In the genomic region with DNA sequence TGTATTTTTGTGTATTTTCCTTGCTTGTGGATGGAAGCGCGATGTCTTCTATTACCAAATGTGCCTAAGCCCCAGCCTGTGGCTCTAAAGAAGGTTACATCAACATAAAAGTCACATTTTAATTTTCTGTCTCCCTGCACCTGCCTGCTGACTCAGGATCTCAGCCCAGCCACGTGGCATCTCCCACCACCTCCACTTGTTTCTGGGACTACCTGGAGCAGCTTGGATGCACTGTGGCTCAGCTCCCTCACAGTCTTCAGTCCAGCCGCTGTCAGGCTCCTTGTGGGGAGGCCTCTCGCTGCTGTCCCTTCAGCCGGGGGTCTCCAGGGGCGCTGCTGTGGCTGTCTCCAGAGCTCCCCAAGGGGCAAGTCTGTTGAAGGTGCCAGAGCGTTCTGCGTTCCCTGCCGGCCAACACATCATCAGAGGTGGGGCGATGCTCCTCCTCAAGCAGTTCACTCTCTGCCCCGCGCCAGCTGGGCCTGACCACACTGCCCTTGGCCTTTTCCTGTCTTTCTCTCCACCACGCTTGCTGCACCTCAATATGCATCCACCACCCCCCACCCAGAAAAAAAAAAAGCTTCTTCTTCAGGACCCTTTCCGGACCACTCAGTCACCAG, we compare ENCODE assay signal across 17 cellular contexts.
A peak's percentile ranks its signal among the peaks of the same experiment; 100 is the strongest.
DNase-seq lines count a peak whose midpoint lies in the region; ATAC-seq and TF ChIP-seq lines count a peak whose summit lies in the region.
"Had no signal": no experiment of that assay in that cellular context is flagged by ENCODE, and none has a peak within 500 bp of the region (broad histone marks: within the 10 kb centered on the region; RNA-seq: fewer than 3 reads in every experiment).

No MANE protein-coding gene starts in this region.

- no peak for DNase-seq in stimulated activated naive CD8-positive, alpha-beta T cell treated with anti-CD3 and anti-CD28 coated beads, Interleukin-15, Interleukin-2, amounts not matched to agents 100 U/mL and 50 U/mL, for 24 hours
- DNase-seq in central memory CD8-positive, alpha-beta T cell (ENCODE audit: low spot score in 2 of 2), result no peak
- no peak for DNase-seq in nephron progenitor cell
- DNase-seq in NCI-H345 treated with DMSO at 0.1 percent for 48 hours (lab: John Stamatoyannopoulos, UW; ENCODE audit: unreplicated experiment), result no peak
- no peak for DNase-seq in NCI-H2171 (lab: John Stamatoyannopoulos, UW)
- DNase-seq: CD8-positive, alpha-beta T cell; NCI-H1092 treated with DMSO at 0.1 percent for 48 hours; NCI-H1436 treated with DMSO at 0.1 percent for 48 hours; NCI-H2029; NCI-H226; NCI-H524; NCI-H774; NK-92 treated with Interleukin-12 subunit alpha and Interleukin-12 subunit beta, amount 100 ng/mL, for 24 hours had no signal

- no peaks in the 10 kb centered on the region for H3K4me1 Mint-ChIP-seq in stimulated activated naive CD8-positive, alpha-beta T cell treated with anti-CD3 and anti-CD28 coated beads, Interleukin-15, Interleukin-2, amounts not matched to agents 100 ng/mL and 50 ng/mL, for 24 hours (ENCODE audit: low read depth)
- peaks cover 7% of the 10 kb centered on the region for H3K4me1 Mint-ChIP-seq in central memory CD8-positive, alpha-beta T cell
- peaks cover 28% of the 10 kb centered on the region for H3K4me1 Mint-ChIP-seq in nephron progenitor cell

- TF ChIP-seq CTCF in nephron progenitor cell (IDR thresholded peaks at IDR 0.05), result no peak

- no peak overlapping the region for H3K4me3 Mint-ChIP-seq in stimulated activated naive CD8-positive, alpha-beta T cell treated with anti-CD3 and anti-CD28 coated beads, Interleukin-15, Interleukin-2, amounts not matched to agents 100 ng/mL and 50 ng/mL, for 24 hours
- no peak overlapping the region for H3K4me3 Mint-ChIP-seq in central memory CD8-positive, alpha-beta T cell
- no peak overlapping the region for H3K4me3 Mint-ChIP-seq in nephron progenitor cell
- H3K4me3 Mint-ChIP-seq: CD8-positive, alpha-beta T cell had no signal

- peaks cover 26% of the 10 kb centered on the region for H3K36me3 Mint-ChIP-seq in stimulated activated naive CD8-positive, alpha-beta T cell treated with anti-CD3 and anti-CD28 coated beads, Interleukin-15, Interleukin-2, amounts not matched to agents 100 ng/mL and 50 ng/mL, for 24 hours (ENCODE audit: low read depth)
- H3K36me3 Mint-ChIP-seq in central memory CD8-positive, alpha-beta T cell (ENCODE audit: insufficient read depth), result peaks cover 6% of the 10 kb centered on the region
- peaks cover 66% of the 10 kb centered on the region for H3K36me3 Mint-ChIP-seq in nephron progenitor cell (ENCODE audit: low read depth)

- H3K27ac Mint-ChIP-seq in stimulated activated naive CD8-positive, alpha-beta T cell treated with anti-CD3 and anti-CD28 coated beads, Interleukin-15, Interleukin-2, amounts not matched to agents 100 ng/mL and 50 ng/mL, for 24 hours, result peak overlapping the region; percentile 1
- peak overlapping the region; percentile 35 for H3K27ac Mint-ChIP-seq in central memory CD8-positive, alpha-beta T cell (ENCODE audit: low read depth)
- peak overlapping the region; percentile 80 for H3K27ac Mint-ChIP-seq in nephron progenitor cell

- no peak for ATAC-seq in stimulated activated naive CD8-positive, alpha-beta T cell treated with anti-CD3 and anti-CD28 coated beads, Interleukin-15, Interleukin-2, amounts not matched to agents 100 U/mL and 50 U/mL, for 24 hours
- ATAC-seq in central memory CD8-positive, alpha-beta T cell (replicated peaks; ENCODE audit: extremely low read depth, poor library complexity, severe bottlenecking), result no peak
- ATAC-seq in HG03457 (IDR thresholded peaks at IDR 0.05; ENCODE audit: unreplicated experiment), result no peak
- ATAC-seq: CD8-positive, alpha-beta T cell; HCT116; Panc1 had no signal

- no peaks in the 10 kb centered on the region for H3K9me3 Mint-ChIP-seq in stimulated activated naive CD8-positive, alpha-beta T cell treated with anti-CD3 and anti-CD28 coated beads, Interleukin-15, Interleukin-2, amounts not matched to agents 100 ng/mL and 50 ng/mL, for 24 hours
- H3K9me3 Mint-ChIP-seq in central memory CD8-positive, alpha-beta T cell, result no peaks in the 10 kb centered on the region
- peaks cover 27% of the 10 kb centered on the region for H3K9me3 Mint-ChIP-seq in nephron progenitor cell
- H3K9me3 Mint-ChIP-seq: CD8-positive, alpha-beta T cell had no signal

- no peaks in the 10 kb centered on the region for H3K27me3 Mint-ChIP-seq in stimulated activated naive CD8-positive, alpha-beta T cell treated with anti-CD3 and anti-CD28 coated beads, Interleukin-15, Interleukin-2, amounts not matched to agents 100 ng/mL and 50 ng/mL, for 24 hours
- H3K27me3 Mint-ChIP-seq in central memory CD8-positive, alpha-beta T cell, result no peaks in the 10 kb centered on the region
- no peaks in the 10 kb centered on the region for H3K27me3 Mint-ChIP-seq in nephron progenitor cell (ENCODE audit: low read depth, poor library complexity)

Comparison
In these comparisons a context has a peak if more than half of its experiments do, and no peak if none do; other contexts are left out.
1. H3K27ac Mint-ChIP-seq: peak in every context shown above with its lines; median percentile 80 in nephron progenitor cell; 35 in central memory CD8-positive, alpha-beta T cell; 1 in stimulated activated naive CD8-positive, alpha-beta T cell treated with anti-CD3 and anti-CD28 coated beads, Interleukin-15, Interleukin-2, amounts not matched to agents 100 ng/mL and 50 ng/mL, for 24 hours.